ENCODE assay signal across 8 cellular contexts in genomic region chr20:10434467-10434831, GRCh38.
DNase-seq lines count a peak whose midpoint lies in the region; ATAC-seq and TF ChIP-seq lines count a peak whose summit lies in the region.

No MANE protein-coding gene starts in this region.

- ATAC-seq in GM19025 (IDR thresholded peaks at IDR 0.05; ENCODE audit: low read depth, unreplicated experiment) (peak; percentile 35), HG03354 (IDR thresholded peaks at IDR 0.05; ENCODE audit: poor library complexity, severe bottlenecking, unreplicated experiment) (peak; percentile 42)

- TF ChIP-seq CTCF in AG09319 (IDR thresholded peaks at IDR 0.05; ENCODE audit: low read depth, low read length): no peak

- DNase-seq in AG09319 (ENCODE audit: extremely low read depth, low read depth) (peak; percentile 98), NCI-H446 treated with DMSO at 0.1 percent for 48 hours (lab: John Stamatoyannopoulos, UW) (peak; percentile 99), kidney tubule cell (ENCODE audit: low spot score) (peak; percentile 99)
- peak; percentile 50 to 68 for DNase-seq in activated CD4-positive, alpha-beta T cell treated with anti-CD3 and anti-CD28 coated beads for 24 hours (ENCODE audit: low read depth in 2 of 2)
- DNase-seq in stimulated activated CD4-positive, alpha-beta T cell treated with anti-CD3 and anti-CD28 coated beads, Interleukin-1b, Interleukin-23, amount 100 ng/mL, for 1 hour (ENCODE audit: low read depth in 2 of 2): peak; percentile 23 to 45

- peak overlapping the region; percentile 89 for H3K27ac ChIP-seq in cingulate gyrus (ENCODE audit: low read depth, low read length)

Comparison
In these comparisons a context has a peak if more than half of its experiments do, and no peak if none do; other contexts are left out.
1. Peak in every context shown above with its lines: DNase-seq, ATAC-seq and H3K27ac ChIP-seq.
2. DNase-seq: peak in every context shown above with its lines; median percentile 99 in NCI-H446 treated with DMSO at 0.1 percent for 48 hours; 99 in kidney tubule cell; 98 in AG09319; 59 in activated CD4-positive, alpha-beta T cell treated with anti-CD3 and anti-CD28 coated beads for 24 hours; 34 in stimulated activated CD4-positive, alpha-beta T cell treated with anti-CD3 and anti-CD28 coated beads, Interleukin-1b, Interleukin-23, amount 100 ng/mL, for 1 hour.